In genomic region chr12:89347325-89347829, GRCh38 we compare ENCODE assay signal across 11 cellular contexts. TPM values are rescaled to one million over a fixed set of nuclear protein-coding genes. Genes with fewer than 3 reads are reported as not detected.
A peak's percentile ranks its signal among the peaks of the same experiment; 100 is the strongest.
DNase-seq lines count a peak whose midpoint lies in the region; TF ChIP-seq lines count a peak whose summit lies in the region.
"Had no signal": no experiment of that assay in that cellular context is flagged by ENCODE, and none has a peak within 500 bp of the region (broad histone marks: within the 10 kb centered on the region; RNA-seq: fewer than 3 reads in every experiment).

No MANE protein-coding gene starts in this region.

- no peak overlapping the region for H4K8ac ChIP-seq in mesendoderm (ENCODE audit: low read depth, low read length)

- peaks cover 6% of the 10 kb centered on the region for H3K79me1 ChIP-seq in mesendoderm (ENCODE audit: low read length)

- H3K27me3 Mint-ChIP-seq in IgD-negative memory B cell = peaks cover 2% of the 10 kb centered on the region

- H3K9me3 ChIP-seq in ascending aorta = no peaks in the 10 kb centered on the region

- H3K27ac ChIP-seq in ascending aorta (peak overlapping the region; percentile 6 to 32), mesendoderm (ENCODE audit: low read depth, low read length) (peak overlapping the region; percentile 93)

- peak overlapping the region in 3 of 4 donors; percentile 10 to 70 (median 29) for H3K4me3 Mint-ChIP-seq in IgD-negative memory B cell

- H3K4me3 ChIP-seq in ascending aorta = peak overlapping the region in 1 of 2 donors; percentile 15
- H3K4me3 ChIP-seq in mesendoderm (ENCODE audit: low read length) = no peak overlapping the region

- no peak overlapping the region for H3K4ac ChIP-seq in mesendoderm (ENCODE audit: low read depth, low read length)

- peaks cover 4% of the 10 kb centered on the region for H3K36me3 Mint-ChIP-seq in IgD-negative memory B cell

- peaks cover 0 to 26% of the 10 kb centered on the region in 2 donors for H3K36me3 ChIP-seq in ascending aorta
- peaks cover 9% of the 10 kb centered on the region for H3K36me3 ChIP-seq in mesendoderm (ENCODE audit: control insufficient read depth, insufficient read depth, low read length)

- peak overlapping the region; percentile 2 for H3K56ac ChIP-seq in mesendoderm (ENCODE audit: low read length)

- H3K4me1 ChIP-seq in ascending aorta = peaks cover 4 to 31% of the 10 kb centered on the region in 2 donors
- H3K4me1 ChIP-seq in mesendoderm (ENCODE audit: control insufficient read depth, low read depth, low read length) = peaks cover 30% of the 10 kb centered on the region

- H2BK15ac ChIP-seq in mesendoderm (replicated peaks; ENCODE audit: low read depth) = no peak overlapping the region

- no peaks in the 10 kb centered on the region for H3K9me3 Mint-ChIP-seq in IgD-negative memory B cell
- H3K9me3 Mint-ChIP-seq: activated T-cell treated with anti-CD3 and anti-CD28 coated beads, Interleukin-2, amount 50 U/mL, for 4 hours had no signal

- H3K27me3 ChIP-seq in ascending aorta = no peaks in the 10 kb centered on the region
- H3K27me3 ChIP-seq in mesendoderm (ENCODE audit: insufficient read depth, low read length, poor library complexity) = no peaks in the 10 kb centered on the region

- peak overlapping the region; percentile 4 for H3K9ac ChIP-seq in mesendoderm (ENCODE audit: low read length)

- no peak overlapping the region for H2BK120ac ChIP-seq in mesendoderm (ENCODE audit: low read depth, low read length)

- H2BK5ac ChIP-seq in mesendoderm (ENCODE audit: low read length) = no peak overlapping the region

- no peak overlapping the region for H3K23ac ChIP-seq in mesendoderm (ENCODE audit: low read length)

- H4K5ac ChIP-seq in mesendoderm (ENCODE audit: low read length) = no peak overlapping the region

- H2AK5ac ChIP-seq in mesendoderm (ENCODE audit: low read length) = no peak overlapping the region

- DNase-seq in AML-193 (lab: John Stamatoyannopoulos, UW) (peak; percentile 8 to 20), ascending aorta (ENCODE audit: low spot score in 2 of 2) (no peak), mesendoderm (no peak), NCI-H526 (lab: John Stamatoyannopoulos, UW) (no peak), SIG-M5 (lab: John Stamatoyannopoulos, UW) (no peak), 8988T (no peak), midbrain (lab: John Stamatoyannopoulos, UW) (no peak)
- DNase-seq: activated T-cell treated with anti-CD3 and anti-CD28 coated beads, Interleukin-2, amount 50 U/mL, for 4 hours; NCI-H748 treated with DMSO at 0.1 percent for 48 hours; stimulated activated CD4-positive, alpha-beta T cell treated with anti-CD3 and anti-CD28 coated beads, Interleukin-15, amount 100 ng/mL, for 24 hours had no signal

- no peak overlapping the region for H3K4me2 ChIP-seq in mesendoderm (ENCODE audit: low read length)

- peak overlapping the region in 1 of 3 donors; percentile 68 for H3K27ac Mint-ChIP-seq in IgD-negative memory B cell

- H3K79me2 ChIP-seq in mesendoderm (ENCODE audit: control insufficient read depth, insufficient read depth, low read length) = peaks cover 33% of the 10 kb centered on the region

- H3K18ac ChIP-seq in mesendoderm (ENCODE audit: low read length) = no peak overlapping the region

- peaks cover 38 to 56% (median 47%) of the 10 kb centered on the region in 3 donors for H3K4me1 Mint-ChIP-seq in IgD-negative memory B cell

- intact Hi-C loops in ascending aorta (cut with DNase I) = no loop called here

- no CpG with 5 or more reads among the region's 3 CpGs for WGBS in mesendoderm (ENCODE audit: extremely low coverage, insufficient coverage, low lambda C conversion rate)

- TF ChIP-seq CTCF in ascending aorta (IDR thresholded peaks at IDR 0.05) = no peak

RNA-seq across cellular contexts. Expression of gene DUSP6, which starts 4.9 kb away (rescaled TPM):
- polyA plus RNA-seq in IgD-negative memory B cell = 7.7 TPM
- 370 TPM for total RNA-seq in ascending aorta
- polyA plus RNA-seq in mesendoderm (2013, experiment 1 of 2) = 30.5 TPM
- 30.1 TPM for polyA plus RNA-seq in mesendoderm (2013, experiment 2 of 2)

Comparison
In these comparisons a context has a peak if more than half of its experiments do, and no peak if none do; other contexts are left out.
1. DNase-seq: peak in AML-193 (2 of 2); none in ascending aorta (0 of 2), mesendoderm (single experiment), NCI-H526 (0 of 2), SIG-M5 (single experiment), 8988T (single experiment) and midbrain (single experiment).